ENCODE assay signal across 8 cellular contexts in genomic region chr1:211698161-211699026, GRCh38. TPM values are rescaled to one million over a fixed set of nuclear protein-coding genes. Genes with fewer than 3 reads are reported as not detected.
A peak's percentile ranks its signal among the peaks of the same experiment; 100 is the strongest.
DNase-seq lines count a peak whose midpoint lies in the region; ATAC-seq, FAIRE-seq and TF ChIP-seq lines count a peak whose summit lies in the region.

No MANE protein-coding gene starts in this region.

- peak overlapping the region; percentile 57 for H3K4me2 ChIP-seq in keratinocyte (ENCODE audit: control insufficient read depth, extremely low read depth, insufficient read depth, low read depth, low read length)

- H3K4me1 ChIP-seq in keratinocyte (ENCODE audit: control insufficient read depth, extremely low read depth, insufficient read depth, low read length), result peaks cover 22% of the 10 kb centered on the region

- FAIRE-seq in keratinocyte (lab: Jason Lieb, UNC), result no peak

- H3K9me1 ChIP-seq in keratinocyte (ENCODE audit: control insufficient read depth, extremely low read depth, insufficient read depth, low read length), result no peaks in the 10 kb centered on the region

- H3K27ac ChIP-seq in keratinocyte (ENCODE audit: control insufficient read depth, insufficient read depth, low read length), result no peak overlapping the region

- dilution Hi-C loops in keratinocyte (cut with MboI; ENCODE audit: extremely low pct_ligation_motif_present, low sequenced_read_pairs), result no loop called here

- H4K20me1 ChIP-seq in keratinocyte (ENCODE audit: control insufficient read depth, extremely low read depth, insufficient read depth, low read length), result no peaks in the 10 kb centered on the region

- ATAC-seq in GM18502 (IDR thresholded peaks at IDR 0.05; ENCODE audit: poor library complexity, unreplicated experiment) (peak; percentile 58), HG02870 (IDR thresholded peaks at IDR 0.05; ENCODE audit: unreplicated experiment) (peak; percentile 56)

- H3K27me3 ChIP-seq in keratinocyte (ENCODE audit: control insufficient read depth, extremely low read depth, insufficient read depth, low read length), result no peaks in the 10 kb centered on the region

- H3K9me3 ChIP-seq in keratinocyte (ENCODE audit: control insufficient read depth, low read depth, low read length), result no peaks in the 10 kb centered on the region

- H3K36me3 ChIP-seq in keratinocyte (ENCODE audit: control insufficient read depth in 2 of 2, extremely low read depth in 1 of 2, insufficient read depth in 2 of 2, low read length in 2 of 2), result no peaks in the 10 kb centered on the region

- H3K4me3 ChIP-seq in cardiac fibroblast (replicated peaks in 1 of 2; ENCODE audit: low read depth in 2 of 2, low read length in 2 of 2) (peak overlapping the region in 1 of 2 donors; percentile 28), keratinocyte (ENCODE audit: control insufficient read depth in 2 of 3, extremely low read depth in 1 of 3, insufficient read depth in 2 of 3, low read depth in 1 of 3, low read length in 3 of 3) (no peak overlapping the region)

- peak; percentile 100 for TF ChIP-seq CTCF in cardiac fibroblast (IDR thresholded peaks at IDR 0.05; ENCODE audit: low read depth, low read length)
- TF ChIP-seq CTCF in keratinocyte (optimal IDR thresholded peaks at IDR 0.05 in 1 of 3, IDR thresholded peaks at IDR 0.05 in 1 of 3, conservative IDR thresholded peaks at IDR 0.05 in 1 of 3; ENCODE audit: extremely low read depth in 1 of 3, insufficient read depth in 2 of 3, low read length in 3 of 3), result peak; percentile 97 to 100 (median 99)

- peak overlapping the region; percentile 57 for H2AFZ ChIP-seq in keratinocyte (ENCODE audit: control insufficient read depth, low read length)

- H3K9ac ChIP-seq in keratinocyte (ENCODE audit: control insufficient read depth, extremely low read depth, insufficient read depth, low read length), result no peak overlapping the region

- DNase-seq in NCI-H2081 (lab: John Stamatoyannopoulos, UW) (peak; percentile 79 to 86), cardiac fibroblast (ENCODE audit: low read depth in 2 of 2) (peak; percentile 66 to 69), keratinocyte (ENCODE audit: low read depth, low spot score) (no peak), GDM1 (lab: John Stamatoyannopoulos, UW) (no peak)
- peak; percentile 51 to 68 (median 54) for DNase-seq in activated CD4-positive, CD25-positive, alpha-beta regulatory T cell (lab: John Stamatoyannopoulos, UW)
- DNase-seq in stimulated activated CD4-positive, alpha-beta T cell treated with anti-CD3 and anti-CD28 coated beads, Interleukin-1b, Interleukin-23, amount 100 ng/mL, for 24 hours (ENCODE audit: low read depth in 4 of 4, low spot score in 1 of 4), result peak; percentile 67 to 73 (median 70)

- no peaks in the 10 kb centered on the region for H3K79me2 ChIP-seq in keratinocyte (ENCODE audit: control insufficient read depth, insufficient read depth, low read length)

RNA-seq across cellular contexts. Expression of gene NEK2, which starts 23.0 kb away (rescaled TPM):
- polyA plus RNA-seq in keratinocyte, result 0.99 to 10.8 TPM (median 7.0 TPM) in 3 replicates
- polyA plus RNA-seq in keratinocyte (2011; ENCODE audit: low read depth), result not detected
- polyA plus RNA-seq in keratinocyte (2011; cell fraction: cytosol; rRNA removed), result 2.1 and 3.3 TPM in 2 replicates
- 1.1 and 1.5 TPM in 2 replicates for polyA plus RNA-seq in keratinocyte (2011; cell fraction: nucleus; rRNA removed)
- polyA plus RNA-seq in keratinocyte (2012; ENCODE audit: low replicate concordance), result 6.2 TPM in 1 of 2 replicates, not detected in the other
- 1.5 to 9.0 TPM (median 2.5 TPM) in 3 replicates for polyA minus RNA-seq in keratinocyte
- polyA minus RNA-seq in keratinocyte (2011; cell fraction: cytosol; rRNA and poly(A)+ RNA removed), result 4.8 TPM
- polyA minus RNA-seq in keratinocyte (2011; cell fraction: nucleus; rRNA and poly(A)+ RNA removed), result 0.53 and 2.4 TPM in 2 replicates

Comparison
In these comparisons a context has a peak if more than half of its experiments do, and no peak if none do; other contexts are left out.
1. DNase-seq: peak in NCI-H2081 (2 of 2), activated CD4-positive, CD25-positive, alpha-beta regulatory T cell (4 of 4), cardiac fibroblast (2 of 2) and stimulated activated CD4-positive, alpha-beta T cell treated with anti-CD3 and anti-CD28 coated beads, Interleukin-1b, Interleukin-23, amount 100 ng/mL, for 24 hours (4 of 4); none in keratinocyte (single experiment) and GDM1 (single experiment).